Comparison of ENCODE assay signal across 1 cellular context in the genomic region with DNA sequence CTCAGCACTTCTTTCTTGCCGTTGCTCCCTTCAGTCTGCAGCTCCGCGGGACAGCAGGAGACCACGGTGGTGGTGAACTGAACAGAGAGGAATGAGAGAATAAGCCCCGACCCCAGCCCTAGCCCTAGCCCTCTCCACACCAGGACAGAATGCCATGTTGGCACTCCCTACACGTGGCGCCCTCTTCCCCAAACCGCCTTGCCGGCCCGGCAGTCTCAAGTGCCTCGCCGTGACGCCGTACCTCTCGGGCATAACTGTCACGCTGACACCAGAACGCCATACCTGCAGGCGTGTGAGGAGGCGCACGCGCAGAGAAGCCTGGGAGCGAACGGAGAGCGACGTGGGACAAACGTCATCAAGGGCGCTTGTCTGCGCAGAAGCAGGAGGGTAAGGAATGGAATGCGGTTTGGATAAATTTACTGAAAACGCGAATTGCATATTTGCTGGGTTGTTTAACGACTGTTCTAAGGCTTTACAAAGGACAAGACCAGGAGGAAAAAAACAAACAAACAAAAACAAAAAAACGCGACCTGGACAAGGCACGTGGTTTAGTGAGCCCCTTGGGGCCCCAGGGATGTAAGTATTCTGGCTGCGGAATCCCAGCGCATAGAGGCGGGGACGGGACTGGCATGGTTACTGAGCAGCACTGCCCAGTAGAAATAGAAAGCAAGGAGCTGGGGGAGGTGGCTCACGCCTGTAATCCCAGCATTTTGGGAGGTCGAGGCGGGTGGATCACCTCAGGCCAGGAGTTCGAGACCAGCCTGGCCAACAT.
TF ChIP-seq lines count a peak whose summit lies in the region.

AARSD1 (minus strand) TSS at position 294 of the 772 bp plus-strand sequence; CDS start at position 280, 14 bp downstream.

TF ChIP-seq in HepG2, 621 proteins besides CTCF, POLR2A, EP300 and RAD21 (continued from another document and continues in another):
- TF ChIP-seq, protein P1, sequence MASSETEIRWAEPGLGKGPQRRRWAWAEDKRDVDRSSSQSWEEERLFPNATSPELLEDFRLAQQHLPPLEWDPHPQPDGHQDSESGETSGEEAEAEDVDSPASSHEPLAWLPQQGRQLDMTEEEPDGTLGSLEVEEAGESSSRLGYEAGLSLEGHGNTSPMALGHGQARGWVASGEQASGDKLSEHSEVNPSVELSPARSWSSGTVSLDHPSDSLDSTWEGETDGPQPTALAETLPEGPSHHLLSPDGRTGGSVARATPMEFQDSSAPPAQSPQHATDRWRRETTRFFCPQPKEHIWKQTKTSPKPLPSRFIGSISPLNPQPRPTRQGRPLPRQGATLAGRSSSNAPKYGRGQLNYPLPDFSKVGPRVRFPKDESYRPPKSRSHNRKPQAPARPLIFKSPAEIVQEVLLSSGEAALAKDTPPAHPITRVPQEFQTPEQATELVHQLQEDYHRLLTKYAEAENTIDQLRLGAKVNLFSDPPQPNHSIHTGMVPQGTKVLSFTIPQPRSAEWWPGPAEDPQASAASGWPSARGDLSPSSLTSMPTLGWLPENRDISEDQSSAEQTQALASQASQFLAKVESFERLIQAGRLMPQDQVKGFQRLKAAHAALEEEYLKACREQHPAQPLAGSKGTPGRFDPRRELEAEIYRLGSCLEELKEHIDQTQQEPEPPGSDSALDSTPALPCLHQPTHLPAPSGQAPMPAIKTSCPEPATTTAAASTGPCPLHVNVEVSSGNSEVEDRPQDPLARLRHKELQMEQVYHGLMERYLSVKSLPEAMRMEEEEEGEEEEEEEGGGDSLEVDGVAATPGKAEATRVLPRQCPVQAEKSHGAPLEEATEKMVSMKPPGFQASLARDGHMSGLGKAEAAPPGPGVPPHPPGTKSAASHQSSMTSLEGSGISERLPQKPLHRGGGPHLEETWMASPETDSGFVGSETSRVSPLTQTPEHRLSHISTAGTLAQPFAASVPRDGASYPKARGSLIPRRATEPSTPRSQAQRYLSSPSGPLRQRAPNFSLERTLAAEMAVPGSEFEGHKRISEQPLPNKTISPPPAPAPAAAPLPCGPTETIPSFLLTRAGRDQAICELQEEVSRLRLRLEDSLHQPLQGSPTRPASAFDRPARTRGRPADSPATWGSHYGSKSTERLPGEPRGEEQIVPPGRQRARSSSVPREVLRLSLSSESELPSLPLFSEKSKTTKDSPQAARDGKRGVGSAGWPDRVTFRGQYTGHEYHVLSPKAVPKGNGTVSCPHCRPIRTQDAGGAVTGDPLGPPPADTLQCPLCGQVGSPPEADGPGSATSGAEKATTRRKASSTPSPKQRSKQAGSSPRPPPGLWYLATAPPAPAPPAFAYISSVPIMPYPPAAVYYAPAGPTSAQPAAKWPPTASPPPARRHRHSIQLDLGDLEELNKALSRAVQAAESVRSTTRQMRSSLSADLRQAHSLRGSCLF (CRISPR knock-in tag; IDR thresholded peaks at IDR 0.05; ENCODE audit: borderline replicate concordance): no peak
- TF ChIP-seq SALL1 (CRISPR knock-in tag; IDR thresholded peaks at IDR 0.05) (peak; percentile 40; the same call in 1 of the 2 replicates), MYC (CRISPR knock-in tag; IDR thresholded peaks at IDR 0.05; ENCODE audit: borderline replicate concordance) (peak; percentile 85; the same call in 1 of the 2 replicates), ZBTB34 (CRISPR knock-in tag; IDR thresholded peaks at IDR 0.05) (no peak), SKIL (CRISPR knock-in tag; IDR thresholded peaks at IDR 0.05; ENCODE audit: borderline replicate concordance) (no peak), ZSCAN22 (CRISPR knock-in tag; IDR thresholded peaks at IDR 0.05) (no peak), U2AF2 (IDR thresholded peaks at IDR 0.05; ENCODE audit: low read depth, low read length) (no peak), KLF16 (CRISPR knock-in tag; IDR thresholded peaks at IDR 0.05) (0 out of 4 replicates have a peak, but pooled peaks of 1 of the 2 experiments have one; percentile 32), YY1 (IDR thresholded peaks at IDR 0.05; ENCODE audit: insufficient read depth, insufficient replicate concordance, low read depth, low read length) (peak; percentile 84), TFDP1 (CRISPR knock-in tag; IDR thresholded peaks at IDR 0.05; ENCODE audit: borderline replicate concordance) (peak; percentile 14; the same call in 1 of the 2 replicates), RARA (CRISPR knock-in tag; IDR thresholded peaks at IDR 0.05) (no peak), REPIN1 (CRISPR knock-in tag; IDR thresholded peaks at IDR 0.05; ENCODE audit: borderline replicate concordance, low read depth) (0 out of 2 replicates have a peak, but pooled peaks have one; percentile 48), KDM5A (IDR thresholded peaks at IDR 0.05; ENCODE audit: borderline replicate concordance, low read length) (peak; percentile 75), GLI4 (CRISPR knock-in tag; IDR thresholded peaks at IDR 0.05; ENCODE audit: borderline replicate concordance) (no peak), AGO2 (optimal IDR thresholded peaks at IDR 0.05; ENCODE audit: low read depth, low read length) (no peak), ZNF224 (CRISPR knock-in tag; IDR thresholded peaks at IDR 0.05) (no peak), IRF2 (CRISPR knock-in tag; IDR thresholded peaks at IDR 0.05) (peak; percentile 31; the same call in 1 of the 2 replicates), ZNF576 (CRISPR knock-in tag; IDR thresholded peaks at IDR 0.05) (no peak), ZFX (CRISPR knock-in tag; IDR thresholded peaks at IDR 0.05; ENCODE audit: low read depth) (peak; percentile 56), PHF8 (CRISPR knock-in tag; IDR thresholded peaks at IDR 0.05) (peak; percentile 66; the same call in 1 of the 2 replicates), ZNF225 (CRISPR knock-in tag; IDR thresholded peaks at IDR 0.05) (peak; percentile 30; the same call in 1 of the 2 replicates), MEIS2 (CRISPR knock-in tag; IDR thresholded peaks at IDR 0.05) (no peak), ZNF781 (CRISPR knock-in tag; IDR thresholded peaks at IDR 0.05; ENCODE audit: borderline replicate concordance, not compliant biosample characterization) (no peak), ZNF512 (CRISPR knock-in tag; IDR thresholded peaks at IDR 0.05) (no peak), CBFB (CRISPR knock-in tag; IDR thresholded peaks at IDR 0.05) (0 out of 2 replicates have a peak, but pooled peaks have one; percentile 36), ZSCAN20 (CRISPR knock-in tag; IDR thresholded peaks at IDR 0.05; ENCODE audit: borderline replicate concordance) (no peak), ASH2L (IDR thresholded peaks at IDR 0.05; ENCODE audit: insufficient read length, low read depth, low read length) (peak; percentile 18), DZIP1 (CRISPR knock-in tag; IDR thresholded peaks at IDR 0.05) (0 out of 2 replicates have a peak, but pooled peaks have one; percentile 45)
- TF ChIP-seq, protein P2, sequence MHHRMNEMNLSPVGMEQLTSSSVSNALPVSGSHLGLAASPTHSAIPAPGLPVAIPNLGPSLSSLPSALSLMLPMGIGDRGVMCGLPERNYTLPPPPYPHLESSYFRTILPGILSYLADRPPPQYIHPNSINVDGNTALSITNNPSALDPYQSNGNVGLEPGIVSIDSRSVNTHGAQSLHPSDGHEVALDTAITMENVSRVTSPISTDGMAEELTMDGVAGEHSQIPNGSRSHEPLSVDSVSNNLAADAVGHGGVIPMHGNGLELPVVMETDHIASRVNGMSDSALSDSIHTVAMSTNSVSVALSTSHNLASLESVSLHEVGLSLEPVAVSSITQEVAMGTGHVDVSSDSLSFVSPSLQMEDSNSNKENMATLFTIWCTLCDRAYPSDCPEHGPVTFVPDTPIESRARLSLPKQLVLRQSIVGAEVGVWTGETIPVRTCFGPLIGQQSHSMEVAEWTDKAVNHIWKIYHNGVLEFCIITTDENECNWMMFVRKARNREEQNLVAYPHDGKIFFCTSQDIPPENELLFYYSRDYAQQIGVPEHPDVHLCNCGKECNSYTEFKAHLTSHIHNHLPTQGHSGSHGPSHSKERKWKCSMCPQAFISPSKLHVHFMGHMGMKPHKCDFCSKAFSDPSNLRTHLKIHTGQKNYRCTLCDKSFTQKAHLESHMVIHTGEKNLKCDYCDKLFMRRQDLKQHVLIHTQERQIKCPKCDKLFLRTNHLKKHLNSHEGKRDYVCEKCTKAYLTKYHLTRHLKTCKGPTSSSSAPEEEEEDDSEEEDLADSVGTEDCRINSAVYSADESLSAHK (CRISPR knock-in tag; IDR thresholded peaks at IDR 0.05; ENCODE audit: borderline replicate concordance): no peak
- TF ChIP-seq, protein P3, sequence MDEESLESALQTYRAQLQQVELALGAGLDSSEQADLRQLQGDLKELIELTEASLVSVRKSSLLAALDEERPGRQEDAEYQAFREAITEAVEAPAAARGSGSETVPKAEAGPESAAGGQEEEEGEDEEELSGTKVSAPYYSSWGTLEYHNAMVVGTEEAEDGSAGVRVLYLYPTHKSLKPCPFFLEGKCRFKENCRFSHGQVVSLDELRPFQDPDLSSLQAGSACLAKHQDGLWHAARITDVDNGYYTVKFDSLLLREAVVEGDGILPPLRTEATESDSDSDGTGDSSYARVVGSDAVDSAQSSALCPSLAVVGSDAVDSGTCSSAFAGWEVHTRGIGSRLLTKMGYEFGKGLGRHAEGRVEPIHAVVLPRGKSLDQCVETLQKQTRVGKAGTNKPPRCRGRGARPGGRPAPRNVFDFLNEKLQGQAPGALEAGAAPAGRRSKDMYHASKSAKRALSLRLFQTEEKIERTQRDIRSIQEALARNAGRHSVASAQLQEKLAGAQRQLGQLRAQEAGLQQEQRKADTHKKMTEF (CRISPR knock-in tag; IDR thresholded peaks at IDR 0.05): peak; percentile 59
- TF ChIP-seq, protein P4, sequence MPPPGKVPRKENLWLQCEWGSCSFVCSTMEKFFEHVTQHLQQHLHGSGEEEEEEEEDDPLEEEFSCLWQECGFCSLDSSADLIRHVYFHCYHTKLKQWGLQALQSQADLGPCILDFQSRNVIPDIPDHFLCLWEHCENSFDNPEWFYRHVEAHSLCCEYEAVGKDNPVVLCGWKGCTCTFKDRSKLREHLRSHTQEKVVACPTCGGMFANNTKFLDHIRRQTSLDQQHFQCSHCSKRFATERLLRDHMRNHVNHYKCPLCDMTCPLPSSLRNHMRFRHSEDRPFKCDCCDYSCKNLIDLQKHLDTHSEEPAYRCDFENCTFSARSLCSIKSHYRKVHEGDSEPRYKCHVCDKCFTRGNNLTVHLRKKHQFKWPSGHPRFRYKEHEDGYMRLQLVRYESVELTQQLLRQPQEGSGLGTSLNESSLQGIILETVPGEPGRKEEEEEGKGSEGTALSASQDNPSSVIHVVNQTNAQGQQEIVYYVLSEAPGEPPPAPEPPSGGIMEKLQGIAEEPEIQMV (CRISPR knock-in tag; IDR thresholded peaks at IDR 0.05; ENCODE audit: low read depth): 0 out of 2 replicates have a peak, but pooled peaks have one; percentile 56
